8 cellular contexts compared by ENCODE assay signal in the genomic region with DNA sequence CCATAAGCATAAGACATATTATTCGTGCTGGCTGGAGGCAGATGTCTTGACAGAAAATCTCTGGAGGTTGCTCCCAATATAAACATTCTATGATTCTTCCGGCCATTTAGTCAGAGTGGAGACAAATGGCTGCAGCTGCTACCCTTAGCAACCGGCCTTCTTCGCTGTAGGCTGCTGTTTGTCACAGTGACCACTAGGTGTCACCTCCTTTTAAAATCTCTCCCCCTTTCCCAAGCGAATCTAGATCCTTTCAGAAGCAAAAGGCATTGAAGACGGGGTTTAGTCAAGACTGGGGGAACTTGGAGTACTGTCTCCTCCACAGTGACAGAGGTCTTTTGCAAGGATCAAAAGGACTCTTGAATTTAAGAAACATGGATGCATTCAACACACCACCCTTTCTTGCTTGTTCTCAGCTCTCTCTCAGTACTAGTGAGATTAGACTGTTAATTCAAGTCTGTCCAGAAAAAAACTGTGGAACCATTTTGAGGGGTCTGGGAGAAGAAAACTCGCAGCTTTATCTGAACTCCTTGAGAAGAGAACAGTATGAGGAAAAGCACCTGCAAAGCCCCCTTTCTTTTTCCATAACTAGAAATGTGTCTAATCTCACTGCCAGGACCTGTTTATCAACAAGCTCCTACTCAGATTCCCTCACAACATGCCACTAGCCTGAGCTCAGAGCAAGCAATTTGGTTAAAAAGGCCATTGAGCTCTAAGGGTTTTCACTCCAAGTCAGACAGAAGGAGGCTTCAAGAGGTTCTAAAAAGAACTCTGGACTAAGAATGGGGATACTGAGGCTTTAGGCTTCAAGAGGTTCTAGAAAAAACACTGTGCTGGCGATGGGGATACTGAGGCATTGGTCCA.
A peak's percentile ranks its signal among the peaks of the same experiment; 100 is the strongest.
DNase-seq lines count a peak whose midpoint lies in the region; ATAC-seq and TF ChIP-seq lines count a peak whose summit lies in the region.

No MANE protein-coding gene starts in this region.

- no peaks in the 10 kb centered on the region for H3K9me3 Mint-ChIP-seq in CD14-positive monocyte
- H3K9me3 Mint-ChIP-seq in activated B cell treated with CpG ODN at 0.5 μM for 24 hours: no peaks in the 10 kb centered on the region
- H3K9me3 Mint-ChIP-seq in nephron progenitor cell: no peaks in the 10 kb centered on the region

- intact Hi-C loops in CD14-positive monocyte (cut with micrococcal nuclease): loop anchor here in 1 of 2 donors (5.0 kb wide), 1 partner anchor 915 kb away; no protein-coding TSS in a partner anchor
- intact Hi-C loops in activated B cell treated with CpG ODN at 0.5 μM for 24 hours (cut with micrococcal nuclease): loop anchor here (2.0 kb wide), 1 partner anchor 914 kb away; no protein-coding TSS in a partner anchor

- no peak for DNase-seq in CD14-positive monocyte (ENCODE audit: low spot score)
- peak; percentile 83 for DNase-seq in NCI-H2227 (lab: John Stamatoyannopoulos, UW; ENCODE audit: unreplicated experiment)
- no peak for DNase-seq in activated B cell treated with CpG ODN at 0.5 μM for 24 hours
- DNase-seq in fibroblast of peridontal ligament (ENCODE audit: extremely low read depth): peak; percentile 70
- peak; percentile 53 for DNase-seq in nephron progenitor cell
- DNase-seq in activated gamma-delta T cell treated with Interleukin-2 at 50 U/mL for 16 hours: no peak

- TF ChIP-seq CTCF in CD14-positive monocyte (IDR thresholded peaks at IDR 0.05): peak; percentile 81
- TF ChIP-seq CTCF in activated B cell treated with CpG ODN at 0.5 μM for 24 hours (IDR thresholded peaks at IDR 0.05): peak; percentile 62
- peak; percentile 88 for TF ChIP-seq CTCF in nephron progenitor cell (IDR thresholded peaks at IDR 0.05)

- H3K4me1 Mint-ChIP-seq in CD14-positive monocyte (no peaks in the 10 kb centered on the region), activated B cell treated with CpG ODN at 0.5 μM for 24 hours (no peaks in the 10 kb centered on the region), nephron progenitor cell (peaks cover 43% of the 10 kb centered on the region)

- CTCF ChIA-PET in activated B cell treated with CpG ODN at 0.5 μM for 24 hours (lab: Charles Lee): interaction anchor here (0.8 to 1.5 kb wide), 6 partner anchors 8 to 915 kb away, joined by 3 to 4 read pairs (median 3); no protein-coding TSS in a partner anchor

- H3K27me3 Mint-ChIP-seq in CD14-positive monocyte (ENCODE audit: low read depth in 3 of 3) (peaks cover 3 to 4% (median 4%) of the 10 kb centered on the region in 3 donors), activated B cell treated with CpG ODN at 0.5 μM for 24 hours (peaks cover 22% of the 10 kb centered on the region), nephron progenitor cell (ENCODE audit: low read depth, poor library complexity) (peaks cover 7% of the 10 kb centered on the region)

- POLR2A ChIA-PET in activated B cell treated with CpG ODN at 0.5 μM for 24 hours (lab: Charles Lee): no interaction called here

- H3K4me3 Mint-ChIP-seq in CD14-positive monocyte (no peak overlapping the region), activated B cell treated with CpG ODN at 0.5 μM for 24 hours (no peak overlapping the region), nephron progenitor cell (no peak overlapping the region)

- H3K36me3 Mint-ChIP-seq in CD14-positive monocyte (no peaks in the 10 kb centered on the region), activated B cell treated with CpG ODN at 0.5 μM for 24 hours (ENCODE audit: low read depth) (no peaks in the 10 kb centered on the region), nephron progenitor cell (ENCODE audit: low read depth) (no peaks in the 10 kb centered on the region)

- H3K27ac Mint-ChIP-seq in CD14-positive monocyte (no peak overlapping the region), activated B cell treated with CpG ODN at 0.5 μM for 24 hours (no peak overlapping the region), nephron progenitor cell (no peak overlapping the region)

- peak; percentile 86 for ATAC-seq in GM19023 (IDR thresholded peaks at IDR 0.05; ENCODE audit: unreplicated experiment)
- ATAC-seq in HG03196 (IDR thresholded peaks at IDR 0.05; ENCODE audit: unreplicated experiment): peak; percentile 69
- ATAC-seq in activated B cell treated with CpG ODN at 0.5 μM for 24 hours (ENCODE audit: low read depth): peak; percentile 45

Comparison
In these comparisons a context has a peak if more than half of its experiments do, and no peak if none do; other contexts are left out.
1. DNase-seq: peak in NCI-H2227 (single experiment), fibroblast of peridontal ligament (single experiment) and nephron progenitor cell (single experiment); none in CD14-positive monocyte (single experiment), activated B cell treated with CpG ODN at 0.5 μM for 24 hours (single experiment) and activated gamma-delta T cell treated with Interleukin-2 at 50 U/mL for 16 hours (single experiment).
2. Peak in every context shown above with its lines, with median percentiles within 50 percentile points of each other: CTCF ChIP-seq and ATAC-seq.